Comparison of ENCODE assay signal across 1 cellular context in the genomic region with DNA sequence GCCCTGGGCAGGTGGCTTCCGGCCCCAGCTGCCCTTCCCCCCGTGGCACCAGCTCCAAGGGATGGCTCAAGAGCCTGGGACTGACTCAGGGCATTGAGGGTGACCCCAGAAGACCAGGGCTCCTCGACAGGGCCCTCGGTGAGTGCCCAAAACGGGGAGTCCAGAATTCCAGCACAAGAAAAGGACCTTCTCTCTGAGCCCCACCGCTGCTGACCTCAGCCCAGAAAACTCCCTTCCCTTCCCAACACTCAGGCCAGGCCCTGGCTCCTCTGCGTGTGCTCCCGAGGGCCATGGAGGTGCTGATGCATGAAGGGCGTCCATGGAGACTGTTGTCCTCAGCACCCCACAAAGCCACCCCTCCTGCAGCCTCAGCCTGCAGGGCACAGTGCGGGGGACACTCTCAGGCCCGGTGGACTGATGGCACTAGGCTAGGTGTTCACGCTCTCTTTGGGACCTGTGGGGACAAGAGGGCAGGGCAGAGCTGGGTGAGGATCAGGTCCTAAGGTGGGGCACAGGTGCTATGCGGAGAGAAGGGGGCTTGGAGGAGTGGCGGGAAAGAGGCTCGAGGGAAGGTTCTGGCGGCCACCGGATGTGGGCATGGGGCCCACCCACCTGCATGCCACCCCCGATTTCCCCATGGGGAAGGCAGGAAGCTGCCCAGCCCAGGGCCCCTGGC.
TF ChIP-seq lines count a peak whose summit lies in the region.

No MANE protein-coding gene starts in this region.

TF ChIP-seq in K562, 482 proteins besides CTCF, POLR2A, EP300 and RAD21 (continued from another document):
- TF ChIP-seq CHAMP1 (IDR thresholded peaks at IDR 0.05) = no peak
- TF ChIP-seq BCL6 (CRISPR knock-in tag; IDR thresholded peaks at IDR 0.05) = no peak
- peak; percentile 68; the same call in 1 of the 2 replicates for TF ChIP-seq ETV1 (tag; conservative IDR thresholded peaks at IDR 0.05; ENCODE audit: low read depth)
- TF ChIP-seq EGR1 (conservative IDR thresholded peaks at IDR 0.05) = peak; percentile 63
- peak; percentile 3 to 77; a peak in 2 of 4 replicates for TF ChIP-seq MAZ (CRISPR knock-in tag; conservative IDR thresholded peaks at IDR 0.05 in 1 of 2, IDR thresholded peaks at IDR 0.05 in 1 of 2)
- TF ChIP-seq, protein P1, sequence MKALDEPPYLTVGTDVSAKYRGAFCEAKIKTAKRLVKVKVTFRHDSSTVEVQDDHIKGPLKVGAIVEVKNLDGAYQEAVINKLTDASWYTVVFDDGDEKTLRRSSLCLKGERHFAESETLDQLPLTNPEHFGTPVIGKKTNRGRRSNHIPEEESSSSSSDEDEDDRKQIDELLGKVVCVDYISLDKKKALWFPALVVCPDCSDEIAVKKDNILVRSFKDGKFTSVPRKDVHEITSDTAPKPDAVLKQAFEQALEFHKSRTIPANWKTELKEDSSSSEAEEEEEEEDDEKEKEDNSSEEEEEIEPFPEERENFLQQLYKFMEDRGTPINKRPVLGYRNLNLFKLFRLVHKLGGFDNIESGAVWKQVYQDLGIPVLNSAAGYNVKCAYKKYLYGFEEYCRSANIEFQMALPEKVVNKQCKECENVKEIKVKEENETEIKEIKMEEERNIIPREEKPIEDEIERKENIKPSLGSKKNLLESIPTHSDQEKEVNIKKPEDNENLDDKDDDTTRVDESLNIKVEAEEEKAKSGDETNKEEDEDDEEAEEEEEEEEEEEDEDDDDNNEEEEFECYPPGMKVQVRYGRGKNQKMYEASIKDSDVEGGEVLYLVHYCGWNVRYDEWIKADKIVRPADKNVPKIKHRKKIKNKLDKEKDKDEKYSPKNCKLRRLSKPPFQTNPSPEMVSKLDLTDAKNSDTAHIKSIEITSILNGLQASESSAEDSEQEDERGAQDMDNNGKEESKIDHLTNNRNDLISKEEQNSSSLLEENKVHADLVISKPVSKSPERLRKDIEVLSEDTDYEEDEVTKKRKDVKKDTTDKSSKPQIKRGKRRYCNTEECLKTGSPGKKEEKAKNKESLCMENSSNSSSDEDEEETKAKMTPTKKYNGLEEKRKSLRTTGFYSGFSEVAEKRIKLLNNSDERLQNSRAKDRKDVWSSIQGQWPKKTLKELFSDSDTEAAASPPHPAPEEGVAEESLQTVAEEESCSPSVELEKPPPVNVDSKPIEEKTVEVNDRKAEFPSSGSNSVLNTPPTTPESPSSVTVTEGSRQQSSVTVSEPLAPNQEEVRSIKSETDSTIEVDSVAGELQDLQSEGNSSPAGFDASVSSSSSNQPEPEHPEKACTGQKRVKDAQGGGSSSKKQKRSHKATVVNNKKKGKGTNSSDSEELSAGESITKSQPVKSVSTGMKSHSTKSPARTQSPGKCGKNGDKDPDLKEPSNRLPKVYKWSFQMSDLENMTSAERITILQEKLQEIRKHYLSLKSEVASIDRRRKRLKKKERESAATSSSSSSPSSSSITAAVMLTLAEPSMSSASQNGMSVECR (CRISPR knock-in tag; IDR thresholded peaks at IDR 0.05) = no peak
- no peak for TF ChIP-seq MXD1 (CRISPR knock-in tag; IDR thresholded peaks at IDR 0.05; ENCODE audit: borderline replicate concordance, poor library complexity, severe bottlenecking)
- no peak for TF ChIP-seq CBX5 (IDR thresholded peaks at IDR 0.05; ENCODE audit: borderline replicate concordance, low read depth)
- TF ChIP-seq ZNF431 (CRISPR knock-in tag; IDR thresholded peaks at IDR 0.05) = no peak
- TF ChIP-seq, protein P2, sequence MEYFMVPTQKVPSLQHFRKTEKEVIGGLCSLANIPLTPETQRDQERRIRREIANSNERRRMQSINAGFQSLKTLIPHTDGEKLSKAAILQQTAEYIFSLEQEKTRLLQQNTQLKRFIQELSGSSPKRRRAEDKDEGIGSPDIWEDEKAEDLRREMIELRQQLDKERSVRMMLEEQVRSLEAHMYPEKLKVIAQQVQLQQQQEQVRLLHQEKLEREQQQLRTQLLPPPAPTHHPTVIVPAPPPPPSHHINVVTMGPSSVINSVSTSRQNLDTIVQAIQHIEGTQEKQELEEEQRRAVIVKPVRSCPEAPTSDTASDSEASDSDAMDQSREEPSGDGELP (CRISPR knock-in tag; IDR thresholded peaks at IDR 0.05; ENCODE audit: borderline replicate concordance) = no peak
- TF ChIP-seq NFRKB (IDR thresholded peaks at IDR 0.05; ENCODE audit: low read depth) = peak; percentile 63; the same call in 1 of the 2 replicates
- no peak; the same call in 1 of the 2 replicates for TF ChIP-seq BRD4 (IDR thresholded peaks at IDR 0.05)
- TF ChIP-seq, protein P3, sequence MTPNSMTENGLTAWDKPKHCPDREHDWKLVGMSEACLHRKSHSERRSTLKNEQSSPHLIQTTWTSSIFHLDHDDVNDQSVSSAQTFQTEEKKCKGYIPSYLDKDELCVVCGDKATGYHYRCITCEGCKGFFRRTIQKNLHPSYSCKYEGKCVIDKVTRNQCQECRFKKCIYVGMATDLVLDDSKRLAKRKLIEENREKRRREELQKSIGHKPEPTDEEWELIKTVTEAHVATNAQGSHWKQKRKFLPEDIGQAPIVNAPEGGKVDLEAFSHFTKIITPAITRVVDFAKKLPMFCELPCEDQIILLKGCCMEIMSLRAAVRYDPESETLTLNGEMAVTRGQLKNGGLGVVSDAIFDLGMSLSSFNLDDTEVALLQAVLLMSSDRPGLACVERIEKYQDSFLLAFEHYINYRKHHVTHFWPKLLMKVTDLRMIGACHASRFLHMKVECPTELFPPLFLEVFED (CRISPR knock-in tag; conservative IDR thresholded peaks at IDR 0.05) = 0 out of 2 replicates have a peak, but pooled peaks have one; percentile 3
